16 cellular contexts compared by ENCODE assay signal in the genomic region with DNA sequence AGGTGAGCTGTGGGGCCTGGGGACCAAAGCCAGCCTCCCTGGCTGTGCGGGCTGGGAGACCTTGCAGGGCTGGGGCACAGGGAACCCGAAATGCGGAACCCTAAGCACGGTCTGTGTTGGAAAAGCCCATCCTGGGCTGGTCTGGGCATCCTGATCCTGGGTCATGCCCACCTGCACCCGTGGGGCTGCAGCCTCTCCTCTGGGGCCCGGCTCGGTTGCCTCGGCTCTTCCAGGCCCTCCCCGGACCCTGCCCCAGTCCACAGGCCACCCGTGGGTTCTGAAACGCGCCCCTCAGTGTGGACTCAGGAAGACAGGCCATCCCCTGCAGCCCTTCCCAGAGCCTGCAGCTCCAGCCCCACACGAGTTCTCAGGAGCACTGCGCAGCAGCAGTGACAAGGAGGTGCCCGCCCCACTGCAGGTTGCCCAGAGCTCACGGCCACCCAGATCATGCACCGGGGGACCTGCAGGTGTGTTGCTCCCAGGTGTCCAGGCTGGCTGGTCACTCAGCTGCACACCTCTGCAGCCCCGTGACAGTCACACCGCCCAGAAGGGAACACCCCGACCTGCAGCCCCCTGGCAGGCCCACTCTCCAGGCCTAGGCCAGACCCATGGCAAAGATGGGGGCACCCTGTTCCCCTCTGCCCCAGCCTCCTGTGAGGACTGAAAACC. TPM values are rescaled to one million over a fixed set of nuclear protein-coding genes. Genes with fewer than 3 reads are reported as not detected.
DNase-seq lines count a peak whose midpoint lies in the region; ATAC-seq, FAIRE-seq and TF ChIP-seq lines count a peak whose summit lies in the region.
"Had no signal": no experiment of that assay in that cellular context is flagged by ENCODE, and none has a peak within 500 bp of the region (broad histone marks: within the 10 kb centered on the region; RNA-seq: fewer than 3 reads in every experiment).

No MANE protein-coding gene starts in this region.

- H3K4me2 ChIP-seq in neuronal stem cell (ENCODE audit: insufficient read depth, low read length, poor library complexity, severe bottlenecking): no peak overlapping the region

- H3K4me3 Mint-ChIP-seq in chondrocyte (ENCODE audit: unreplicated experiment): no peak overlapping the region

- no peaks in the 10 kb centered on the region for H3K4me1 ChIP-seq in right cardiac atrium (ENCODE audit: control insufficient read depth, insufficient read depth, low read length)
- H3K4me1 ChIP-seq in left ventricle myocardium inferior: peaks cover 4% of the 10 kb centered on the region
- H3K4me1 ChIP-seq in neuronal stem cell (ENCODE audit: control insufficient read depth in 2 of 2, insufficient read depth in 1 of 2, low read depth in 1 of 2, low read length in 2 of 2): peaks cover 2 to 6% of the 10 kb centered on the region in 2 donors
- peaks cover 3% of the 10 kb centered on the region for H3K4me1 ChIP-seq in upper lobe of right lung
- no peaks in the 10 kb centered on the region for H3K4me1 ChIP-seq in small intestine (ENCODE audit: control insufficient read depth in 2 of 2, insufficient read depth in 1 of 2, low read depth in 1 of 2, low read length in 1 of 2)

- H3K23ac ChIP-seq in neuronal stem cell (ENCODE audit: low read depth, low read length, poor library complexity): no peak overlapping the region

- peak overlapping the region; percentile 25 for H3K18ac ChIP-seq in neuronal stem cell (ENCODE audit: low read length)

- no peak overlapping the region for H3K27ac ChIP-seq in right cardiac atrium (ENCODE audit: low read length)
- no peak overlapping the region for H3K27ac ChIP-seq in left ventricle myocardium inferior (replicated peaks)
- no peak overlapping the region for H3K27ac ChIP-seq in neuronal stem cell (replicated peaks; ENCODE audit: low read length)
- no peak overlapping the region for H3K27ac ChIP-seq in upper lobe of right lung
- no peak overlapping the region for H3K27ac ChIP-seq in small intestine (ENCODE audit: low read depth in 1 of 2, low read length in 1 of 2)

- H3K27me3 Mint-ChIP-seq in chondrocyte (ENCODE audit: low read depth): peaks cover 14% of the 10 kb centered on the region

- no peak overlapping the region for H2BK5ac ChIP-seq in neuronal stem cell (ENCODE audit: low read length)

- H3K9ac ChIP-seq in neuronal stem cell (ENCODE audit: low read depth, low read length, poor library complexity): no peak overlapping the region

- no peak overlapping the region for H2BK12ac ChIP-seq in neuronal stem cell (ENCODE audit: low read length)

- peak overlapping the region; percentile 19 for H2AK5ac ChIP-seq in neuronal stem cell (ENCODE audit: low read depth, low read length)

- no peak overlapping the region for H4K91ac ChIP-seq in neuronal stem cell (ENCODE audit: low read depth, low read length, poor library complexity)

- H3K9me3 Mint-ChIP-seq in chondrocyte (ENCODE audit: low read depth): no peaks in the 10 kb centered on the region

- intact Hi-C loops in right cardiac atrium (cut with DNase I): loop anchor here in 3 of 4 donors (5.0 kb wide), 1 partner anchor 144 kb away; no protein-coding TSS in a partner anchor
- intact Hi-C loops in left ventricle myocardium inferior (cut with micrococcal nuclease): no loop called here
- intact Hi-C loops in upper lobe of right lung (cut with DNase I): loop anchor here (5.0 kb wide), 1 partner anchor 144 kb away; no protein-coding TSS in a partner anchor

- no peak overlapping the region for H4K8ac ChIP-seq in neuronal stem cell (ENCODE audit: low read depth, low read length)

- H2AFZ ChIP-seq in neuronal stem cell (ENCODE audit: low read length): no peak overlapping the region

- H3K14ac ChIP-seq in neuronal stem cell (ENCODE audit: low read length): peak overlapping the region; percentile 66

- H3K27ac Mint-ChIP-seq in chondrocyte (ENCODE audit: unreplicated experiment): no peak overlapping the region

- H3K36me3 Mint-ChIP-seq in chondrocyte (ENCODE audit: low read depth): peaks cover 3% of the 10 kb centered on the region

- ATAC-seq in right cardiac atrium (peak in 1 of 2 donors; percentile 3), upper lobe of right lung (no peak)

- H3K9me3 ChIP-seq in right cardiac atrium (ENCODE audit: control insufficient read depth, low read length) (no peaks in the 10 kb centered on the region), left ventricle myocardium inferior (replicated peaks) (no peaks in the 10 kb centered on the region), neuronal stem cell (replicated peaks in 1 of 2; ENCODE audit: control insufficient read depth in 2 of 2, insufficient read depth in 1 of 2, low read depth in 1 of 2, low read length in 2 of 2) (no peaks in the 10 kb centered on the region), upper lobe of right lung (no peaks in the 10 kb centered on the region), MG63 (no peaks in the 10 kb centered on the region), small intestine (ENCODE audit: control insufficient read depth, low read depth) (no peaks in the 10 kb centered on the region)

- peaks cover 7% of the 10 kb centered on the region for H3K4me1 Mint-ChIP-seq in chondrocyte (ENCODE audit: low read depth)

- WGBS in right cardiac atrium: 84% methylated on average over 20 of the region's 20 CpGs
- no CpG with 5 or more reads among the region's 20 CpGs for whole genome bisulfite sequencing in neuronal stem cell (ENCODE audit: extremely low coverage in 2 of 2, insufficient read length in 2 of 2, insufficient replicate concordance in 1 of 2), 2 donors
- 61 to 85% (median 68%) methylated on average over 16 to 20 of the region's 20 CpGs for WGBS in small intestine, 3 donors

- H3K4me3 ChIP-seq in right cardiac atrium (ENCODE audit: low read length) (no peak overlapping the region), left ventricle myocardium inferior (no peak overlapping the region), neuronal stem cell (ENCODE audit: low read length in 2 of 2) (no peak overlapping the region), upper lobe of right lung (no peak overlapping the region), MG63 (no peak overlapping the region), small intestine (ENCODE audit: low read depth in 1 of 2, low read length in 2 of 2) (no peak overlapping the region)

- FAIRE-seq in small intestine (lab: Jason Lieb, UNC): no peak
- FAIRE-seq: GM12892, RCC 7860 had no signal

- TF ChIP-seq CTCF in left ventricle myocardium inferior (IDR thresholded peaks at IDR 0.05; ENCODE audit: borderline replicate concordance) (no peak), chondrocyte (IDR thresholded peaks at IDR 0.05) (no peak), upper lobe of right lung (IDR thresholded peaks at IDR 0.05) (no peak)

- H3K36me3 ChIP-seq in left ventricle myocardium inferior (peaks cover under 1% of the 10 kb centered on the region), neuronal stem cell (replicated peaks in 1 of 2; ENCODE audit: control insufficient read depth in 2 of 2, insufficient read depth in 2 of 2, low read length in 2 of 2) (peaks cover 0 to 1% of the 10 kb centered on the region in 2 donors), upper lobe of right lung (peaks cover under 1% of the 10 kb centered on the region), MG63 (no peaks in the 10 kb centered on the region), small intestine (ENCODE audit: control insufficient read depth in 2 of 2, insufficient read depth in 2 of 2, low read length in 2 of 2) (no peaks in the 10 kb centered on the region)

- no peak overlapping the region for H2BK120ac ChIP-seq in neuronal stem cell (ENCODE audit: low read depth, low read length)

- no peak overlapping the region for H3K4ac ChIP-seq in neuronal stem cell (ENCODE audit: low read length)

- H3K79me1 ChIP-seq in neuronal stem cell (ENCODE audit: low read depth, low read length): peaks cover 2% of the 10 kb centered on the region

- no peaks in the 10 kb centered on the region for H3K27me3 ChIP-seq in right cardiac atrium (ENCODE audit: control insufficient read depth, insufficient read depth)
- H3K27me3 ChIP-seq in left ventricle myocardium inferior (ENCODE audit: low read depth): peaks cover 31% of the 10 kb centered on the region
- no peaks in the 10 kb centered on the region for H3K27me3 ChIP-seq in neuronal stem cell (ENCODE audit: control insufficient read depth in 3 of 3, insufficient read depth in 3 of 3, low read depth in 1 of 3, low read length in 3 of 3)
- H3K27me3 ChIP-seq in upper lobe of right lung: peaks cover 27% of the 10 kb centered on the region
- H3K27me3 ChIP-seq in MG63: no peaks in the 10 kb centered on the region
- no peaks in the 10 kb centered on the region for H3K27me3 ChIP-seq in small intestine (ENCODE audit: control insufficient read depth in 2 of 2, insufficient read depth in 2 of 2, low read length in 2 of 2)

- DNase-seq in right cardiac atrium: peak in 2 of 3 donors; percentile 52 to 57
- no peak for DNase-seq in left ventricle myocardium inferior
- DNase-seq in chondrocyte (ENCODE audit: low spot score): peak; percentile 89
- no peak for DNase-seq in neuronal stem cell (ENCODE audit: low spot score)
- peak; percentile 59 for DNase-seq in upper lobe of right lung
- DNase-seq in OCI-M2 (lab: John Stamatoyannopoulos, UW; ENCODE audit: unreplicated experiment): no peak
- DNase-seq in MG63: no peak
- DNase-seq in small intestine: no peak
- DNase-seq: AML-193, DMS79, NCI-H1105 treated with DMSO at 0.1 percent for 48 hours, NCI-H1930, NCI-H510A treated with DMSO at 0.1 percent for 48 hours, SHP77 treated with DMSO at 0.1 percent for 48 hours had no signal

- H2BK15ac ChIP-seq in neuronal stem cell (ENCODE audit: low read length): peak overlapping the region; percentile 50

RNA-seq across cellular contexts. Expression of gene NFATC1, which starts 12.2 kb away (rescaled TPM):
- total RNA-seq in right cardiac atrium (10 to 100 TPM; 20.1 to 25.3 (median 20.8) TPM), left ventricle myocardium inferior (18.3 TPM), chondrocyte (7.1 to 12.5 TPM (median 7.3 TPM) in 3 replicates), upper lobe of right lung (16.6 TPM)
- polyA plus RNA-seq in right cardiac atrium (14.7 TPM), small intestine (1 to 10 TPM in 2 of 3 donors, under 1 TPM in 1; 0.67 to 5.9 (median 2.2) TPM)
- polyA plus RNA-seq in neuronal stem cell (2013, experiment 1 of 2): 4.7 TPM
- 5.2 TPM for polyA plus RNA-seq in neuronal stem cell (2013, experiment 2 of 2)
- total RNA-seq in MG63 (2014; rRNA removed; shearing (Covaris generic); ENCODE audit: low replicate concordance): 4.5 and 6.9 TPM in 2 replicates

Comparison
In these comparisons a context has a peak if more than half of its experiments do, and no peak if none do; other contexts are left out.
1. DNase-seq: peak in right cardiac atrium (2 of 3), chondrocyte (single experiment) and upper lobe of right lung (single experiment); none in left ventricle myocardium inferior (single experiment), neuronal stem cell (single experiment), OCI-M2 (single experiment), MG63 (single experiment) and small intestine (single experiment).